ENCODE assay signal across 8 cellular contexts in the genomic region with DNA sequence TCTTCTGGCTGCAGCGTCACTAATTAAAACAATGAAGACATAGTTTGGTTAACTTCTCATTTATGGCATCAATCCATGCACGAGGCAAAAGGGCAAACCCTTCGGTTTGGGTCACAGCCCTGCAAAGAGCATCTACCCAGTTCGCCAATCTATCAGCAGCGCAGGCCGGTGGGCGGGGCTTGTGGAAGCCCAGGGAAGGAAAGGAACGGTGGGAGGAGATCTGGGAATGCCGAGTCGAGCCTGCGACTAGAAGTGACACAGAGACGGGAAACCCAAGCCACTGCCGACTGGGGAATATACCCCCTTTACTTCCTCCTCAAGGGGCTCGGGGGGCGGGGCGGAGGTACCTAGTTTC. TPM values are rescaled to one million over a fixed set of nuclear protein-coding genes. Genes with fewer than 3 reads are reported as not detected.
A peak's percentile ranks its signal among the peaks of the same experiment; 100 is the strongest.
DNase-seq lines count a peak whose midpoint lies in the region; ATAC-seq, FAIRE-seq and TF ChIP-seq lines count a peak whose summit lies in the region.

No MANE protein-coding gene starts in this region.

- peaks cover 3% of the 10 kb centered on the region for H3K27me3 Mint-ChIP-seq in activated CD8-positive, alpha-beta T cell treated with anti-CD3 and anti-CD28 coated beads, Interleukin-2, amount 10 ng/mL, durations not matched to agents 7 days and 5 days (ENCODE audit: low read depth)

- FAIRE-seq in GM19239 (lab: Jason Lieb, UNC): peak; percentile 44

- H3K9me3 Mint-ChIP-seq in activated CD8-positive, alpha-beta T cell treated with anti-CD3 and anti-CD28 coated beads, Interleukin-2, amount 10 ng/mL, durations not matched to agents 7 days and 5 days (ENCODE audit: insufficient read depth): no peaks in the 10 kb centered on the region

- DNase-seq in C1 segment of cervical spinal cord (lab: John Stamatoyannopoulos, UW) (peak in 12 of 14 donors; percentile 63 to 84 (median 80)), GM19239 (ENCODE audit: insufficient read length, low spot score) (peak; percentile 4), NCI-H524 treated with DMSO at 0.1 percent for 48 hours (lab: John Stamatoyannopoulos, UW) (peak; percentile 20), erythroblast (lab: John Stamatoyannopoulos, UW) (peak; percentile 69 to 76), mucosa of gallbladder (ENCODE audit: low spot score) (peak; percentile 83)
- peak; percentile 58 for DNase-seq in activated CD8-positive, alpha-beta T cell treated with anti-CD3 and anti-CD28 coated beads, Interleukin-2, amount 10 ng/mL, durations not matched to agents 7 days and 5 days
- peak; percentile 15 to 27 for DNase-seq in stimulated activated CD8-positive, alpha-beta memory T cell treated with anti-CD3 and anti-CD28 coated beads, Interleukin-7, amount 100 ng/mL, for 1 hour (ENCODE audit: low read depth in 2 of 2)

- CTCF ChIA-PET in activated CD8-positive, alpha-beta T cell treated with anti-CD3 and anti-CD28 coated beads, Interleukin-2, amount 10 ng/mL, durations not matched to agents 7 days and 5 days (lab: Charles Lee): interaction anchor here (1.1 to 1.5 kb wide), 3 partner anchors 182 to 553 kb away, joined by 3 to 4 read pairs (median 3); a partner anchor contains a TSS

- POLR2A ChIA-PET in activated CD8-positive, alpha-beta T cell treated with anti-CD3 and anti-CD28 coated beads, Interleukin-2, amount 10 ng/mL, durations not matched to agents 7 days and 5 days (lab: Charles Lee): interaction anchor here (0.6 to 1.4 kb wide), 3 partner anchors 19 to 169 kb away, joined by 3 to 6 read pairs (median 6); a partner anchor contains a TSS

- ATAC-seq in HG03439 (IDR thresholded peaks at IDR 0.05; ENCODE audit: unreplicated experiment): peak; percentile 26
- peak; percentile 28 for ATAC-seq in activated CD8-positive, alpha-beta T cell treated with anti-CD3 and anti-CD28 coated beads, Interleukin-2, amount 10 ng/mL, durations not matched to agents 7 days and 5 days

- H3K4me1 Mint-ChIP-seq in activated CD8-positive, alpha-beta T cell treated with anti-CD3 and anti-CD28 coated beads, Interleukin-2, amount 10 ng/mL, durations not matched to agents 7 days and 5 days (ENCODE audit: low read depth): peaks cover 34% of the 10 kb centered on the region

- peak overlapping the region; percentile 90 for H3K4me3 Mint-ChIP-seq in activated CD8-positive, alpha-beta T cell treated with anti-CD3 and anti-CD28 coated beads, Interleukin-2, amount 10 ng/mL, durations not matched to agents 7 days and 5 days

- peak overlapping the region; percentile 93 for H3K27ac Mint-ChIP-seq in activated CD8-positive, alpha-beta T cell treated with anti-CD3 and anti-CD28 coated beads, Interleukin-2, amount 10 ng/mL, durations not matched to agents 7 days and 5 days

- H3K36me3 Mint-ChIP-seq in activated CD8-positive, alpha-beta T cell treated with anti-CD3 and anti-CD28 coated beads, Interleukin-2, amount 10 ng/mL, durations not matched to agents 7 days and 5 days (ENCODE audit: low read depth): no peaks in the 10 kb centered on the region

- no peak for TF ChIP-seq POLR2A in erythroblast (IDR thresholded peaks at IDR 0.05; ENCODE audit: low read length)

RNA-seq across cellular contexts. Expression of a gene that starts 0.5 kb away (rescaled TPM):
- total RNA-seq in activated CD8-positive, alpha-beta T cell treated with anti-CD3 and anti-CD28 coated beads, Interleukin-2, amount 10 ng/mL, durations not matched to agents 7 days and 5 days: 1 to 10 TPM; 7.7 to 9.9 TPM
- total RNA-seq in mucosa of gallbladder: 6.8 TPM

Comparison
In these comparisons a context has a peak if more than half of its experiments do, and no peak if none do; other contexts are left out.
1. Peak in every context shown above with its lines: DNase-seq and ATAC-seq.
2. DNase-seq: peak in every context shown above with its lines; median percentile 83 in mucosa of gallbladder; 80 in C1 segment of cervical spinal cord; 72 in erythroblast; 58 in activated CD8-positive, alpha-beta T cell treated with anti-CD3 and anti-CD28 coated beads, Interleukin-2, amount 10 ng/mL, durations not matched to agents 7 days and 5 days; 21 in stimulated activated CD8-positive, alpha-beta memory T cell treated with anti-CD3 and anti-CD28 coated beads, Interleukin-7, amount 100 ng/mL, for 1 hour; 20 in NCI-H524 treated with DMSO at 0.1 percent for 48 hours; 4 in GM19239.